Comparison of ENCODE assay signal across 25 cellular contexts in the genomic region with DNA sequence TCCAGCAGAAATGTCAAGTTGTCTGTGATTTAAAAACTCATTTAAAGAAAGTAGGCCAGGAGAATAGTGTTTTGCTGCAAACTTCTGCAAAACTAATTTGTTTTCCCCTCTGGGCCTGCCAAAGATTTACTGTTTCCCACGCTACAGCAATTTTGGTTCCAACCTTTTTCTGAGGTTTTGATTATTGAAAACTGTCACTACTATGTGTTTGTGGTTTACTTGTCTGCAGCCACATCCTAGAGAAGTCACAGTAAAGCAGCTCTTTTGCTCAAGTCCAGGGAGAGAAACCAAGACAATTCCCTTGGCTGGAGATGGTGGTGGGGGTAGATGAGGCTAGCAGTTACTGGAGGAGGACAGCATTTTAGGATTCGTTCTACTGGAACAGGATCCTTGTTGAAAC. TPM values are rescaled to one million over a fixed set of nuclear protein-coding genes. Genes with fewer than 3 reads are reported as not detected.
DNase-seq lines count a peak whose midpoint lies in the region; ATAC-seq and TF ChIP-seq lines count a peak whose summit lies in the region.
"Had no signal": no experiment of that assay in that cellular context is flagged by ENCODE, and none has a peak within 500 bp of the region (broad histone marks: within the 10 kb centered on the region; RNA-seq: fewer than 3 reads in every experiment).

No MANE protein-coding gene starts in this region.

- no peaks in the 10 kb centered on the region for H3K27me3 ChIP-seq in heart left ventricle
- H3K27me3 ChIP-seq in adipocyte (replicated peaks; ENCODE audit: control insufficient read depth, insufficient read depth, low read length): no peaks in the 10 kb centered on the region
- H3K27me3 ChIP-seq in left lung: no peaks in the 10 kb centered on the region
- H3K27me3 ChIP-seq in vagina: no peaks in the 10 kb centered on the region
- H3K27me3 ChIP-seq: esophagus squamous epithelium, ovary, SJSA1, stomach had no signal

- no peak overlapping the region for H3K27ac Mint-ChIP-seq in nephron progenitor cell
- H3K27ac Mint-ChIP-seq: activated T-helper 2 cell treated with anti-CD3 and anti-CD28 coated beads, Interferon-gamma antibody, Interleukin-2, Interleukin-4, amounts not matched to agents 10 μg/mL and 5 μg/mL and 100 μg/mL, durations not matched to agents 14 hours and 24 hours and 36 hours; IgD-negative memory B cell had no signal

- H3K9me3 Mint-ChIP-seq in nephron progenitor cell: no peaks in the 10 kb centered on the region
- H3K9me3 Mint-ChIP-seq: activated T-helper 2 cell treated with anti-CD3 and anti-CD28 coated beads, Interferon-gamma antibody, Interleukin-2, Interleukin-4, amounts not matched to agents 10 μg/mL and 5 μg/mL and 100 μg/mL, durations not matched to agents 14 hours and 24 hours and 36 hours; IgD-negative memory B cell had no signal

- WGBS in heart left ventricle, 4 donors: 69 to 75% (median 72%) methylated on average over 2 of the region's 2 CpGs

- peak overlapping the region; percentile 4 for H3K9ac ChIP-seq in adipocyte (ENCODE audit: low read length)

- TF ChIP-seq POLR2A in heart left ventricle (IDR thresholded peaks at IDR 0.05) (no peak), vagina (IDR thresholded peaks at IDR 0.05) (no peak)

- H3K4me3 ChIP-seq in heart left ventricle (no peak overlapping the region), adipocyte (ENCODE audit: low read length) (no peak overlapping the region), left lung (no peak overlapping the region), vagina (no peak overlapping the region)
- H3K4me3 ChIP-seq: esophagus squamous epithelium, ovary, SJSA1, skin epidermis, stomach had no signal

- H3K27ac ChIP-seq in heart left ventricle (peak overlapping the region in 8 of 12 donors; percentile 2 to 33 (median 14)), left lung (peak overlapping the region in 1 of 2 donors; percentile 7), vagina (peak overlapping the region; percentile 64)
- H3K27ac ChIP-seq: SJSA1, WERI-Rb-1 had no signal

- H3K27me3 Mint-ChIP-seq in nephron progenitor cell (ENCODE audit: low read depth, poor library complexity): peaks cover under 1% of the 10 kb centered on the region

- H3K4me1 Mint-ChIP-seq in nephron progenitor cell: no peaks in the 10 kb centered on the region
- H3K4me1 Mint-ChIP-seq: IgD-negative memory B cell had no signal

- intact Hi-C loops in heart left ventricle (cut with DNase I): loop anchor here in 3 of 10 donors (10.0 kb wide), 2 partner anchors 340 to 350 kb away; a partner anchor contains a TSS
- intact Hi-C loops in cardiac septum (cut with DNase I): no loop called here
- intact Hi-C loops in left lung (cut with DNase I): no loop called here
- intact Hi-C loops in vagina (cut with DNase I): no loop called here

- TF ChIP-seq CTCF in heart left ventricle (IDR thresholded peaks at IDR 0.05) (no peak), left lung (IDR thresholded peaks at IDR 0.05) (no peak), vagina (IDR thresholded peaks at IDR 0.05) (no peak), nephron progenitor cell (IDR thresholded peaks at IDR 0.05) (no peak)

- H3K36me3 ChIP-seq in heart left ventricle (no peaks in the 10 kb centered on the region), adipocyte (ENCODE audit: control insufficient read depth, insufficient read depth, low read length, severe bottlenecking) (no peaks in the 10 kb centered on the region), left lung (peaks cover 0 to 61% of the 10 kb centered on the region in 2 donors), vagina (no peaks in the 10 kb centered on the region)
- H3K36me3 ChIP-seq: esophagus squamous epithelium, ovary, SJSA1, stomach, WERI-Rb-1 had no signal

- DNase-seq in heart left ventricle (no peak), cardiac septum (ENCODE audit: low spot score) (no peak), adipocyte (ENCODE audit: low read depth) (no peak), left lung (no peak), vagina (ENCODE audit: extremely low spot score in 2 of 2) (no peak), nephron progenitor cell (no peak), NCI-H2196 (lab: John Stamatoyannopoulos, UW; ENCODE audit: unreplicated experiment) (no peak)
- DNase-seq: activated CD4-positive, alpha-beta T cell treated with anti-CD3 and anti-CD28 coated beads for 48 hours; esophagus squamous epithelium; kidney glomerular epithelial cell; NCI-H146; NCI-H510A; ovary; stomach; T1000; WERI-Rb-1 had no signal

- no peaks in the 10 kb centered on the region for H3K36me3 Mint-ChIP-seq in nephron progenitor cell (ENCODE audit: low read depth)
- H3K36me3 Mint-ChIP-seq: IgD-negative memory B cell had no signal

- H3K4me3 Mint-ChIP-seq in nephron progenitor cell: no peak overlapping the region
- H3K4me3 Mint-ChIP-seq: IgD-negative memory B cell had no signal

- H3K9me3 ChIP-seq in heart left ventricle (no peaks in the 10 kb centered on the region), adipocyte (ENCODE audit: control insufficient read depth, low read length) (no peaks in the 10 kb centered on the region), left lung (no peaks in the 10 kb centered on the region), vagina (no peaks in the 10 kb centered on the region)
- H3K9me3 ChIP-seq: esophagus squamous epithelium, ovary, SJSA1, stomach had no signal

- ATAC-seq in heart left ventricle (peak in 1 of 4 donors; percentile 29), left lung (peak; percentile 49)

- H3K4me1 ChIP-seq in heart left ventricle (peaks cover 0 to 28% (median 6%) of the 10 kb centered on the region in 12 donors), adipocyte (ENCODE audit: control insufficient read depth, insufficient read depth, low read length) (peaks cover 18% of the 10 kb centered on the region), left lung (peaks cover 12 to 25% of the 10 kb centered on the region in 2 donors), vagina (peaks cover 16% of the 10 kb centered on the region)

RNA-seq across cellular contexts. Expression of a gene that starts 12.8 kb away (rescaled TPM):
- total RNA-seq in heart left ventricle (1 to 10 TPM in 5 of 9 donors, under 1 TPM in 1, not detected in 3; 0.77 to 6.5 (median 2.1) TPM), cardiac septum (1.0 TPM), left lung (100 to 1,000 TPM in 1 of 2 donors, 1 to 10 TPM in 1; 4.9 to 195 TPM), vagina (63.3 TPM)
- polyA plus RNA-seq in heart left ventricle: 1 to 10 TPM in 1 of 2 donors, under 1 TPM in 1; 0.95 to 8.0 TPM
- total RNA-seq: cerebellum, dermis microvascular lymphatic vessel endothelial cell, frontal cortex, SJSA1 had no signal
- polyA plus RNA-seq: BJ, IgD-negative memory B cell, neural cell had no signal
